Comparison of ENCODE assay signal across 26 cellular contexts in the genomic region with DNA sequence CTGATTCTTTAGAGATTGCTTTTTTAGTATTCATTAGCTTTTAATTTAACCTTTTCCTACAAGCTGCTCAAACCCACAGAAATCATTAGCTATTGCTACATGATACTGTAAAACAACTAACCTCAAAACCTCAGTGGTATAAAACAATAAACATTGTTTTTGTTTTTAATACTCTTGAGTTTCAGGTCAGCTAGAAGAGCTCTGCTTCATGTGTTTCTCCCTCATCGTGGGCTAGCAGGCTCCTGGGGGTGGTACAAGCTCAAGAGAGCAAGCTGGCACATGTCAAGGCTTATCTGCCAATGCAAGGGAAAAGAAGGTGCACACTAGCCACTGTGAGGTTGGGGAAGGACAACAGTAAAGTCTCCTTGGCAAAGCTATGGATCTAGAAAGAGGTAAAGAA.
"Had no signal": no experiment of that assay in that cellular context is flagged by ENCODE, and none has a peak within 500 bp of the region (broad histone marks: within the 10 kb centered on the region; RNA-seq: fewer than 3 reads in every experiment).

No MANE protein-coding gene starts in this region.

- H3K9ac ChIP-seq: SK-N-SH had no signal

- H3K4me3 Mint-ChIP-seq: IgD-negative memory B cell, T-helper 17 cell had no signal

- H3K27ac ChIP-seq: HL-60, RWPE1 had no signal

- H3K4me1 Mint-ChIP-seq: IgD-negative memory B cell, T-helper 17 cell had no signal

- DNase-seq: MV-4-11; NCI-H1048; NCI-H1436; NCI-H187; NCI-H2029; NCI-H2081 treated with DMSO at 0.1 percent for 48 hours; NCI-H2171; NCI-H226; NCI-H446; NCI-H510A; NCI-H524 treated with DMSO at 0.1 percent for 48 hours; NCI-H69; NCI-H774; NK-92 treated with Interleukin-12 subunit alpha and Interleukin-12 subunit beta, amount 100 ng/mL, for 24 hours; PC-3; SHP77; SK-N-SH; SW 1271; T-helper 1 cell; T-helper 17 cell had no signal

- ATAC-seq: Panc1, PC-3, T-helper 17 cell had no signal

- H3K4me3 ChIP-seq: K562 had no signal

- H3K27ac Mint-ChIP-seq: IgD-negative memory B cell, T-helper 17 cell had no signal

- H3K4me2 ChIP-seq: SK-N-SH had no signal

- FAIRE-seq: HTR-8/SVneo, K562 had no signal

- H3K27me3 Mint-ChIP-seq: T-helper 17 cell had no signal
